In genomic region chr1:165610866-165611265, GRCh38 we compare ENCODE assay signal across 20 cellular contexts.
"Had no signal": no experiment of that assay in that cellular context is flagged by ENCODE, and none has a peak within 500 bp of the region (broad histone marks: within the 10 kb centered on the region; RNA-seq: fewer than 3 reads in every experiment).

No MANE protein-coding gene starts in this region.

- H3K27ac Mint-ChIP-seq: activated CD8-positive, alpha-beta T cell treated with anti-CD3 and anti-CD28 coated beads for 36 hours; activated naive CD8-positive, alpha-beta T cell; natural killer cell; stimulated activated naive B cell treated with anti-CD40 and anti-IgM and Interleukin-4, amounts not matched to agents 10 μg/mL and 1 μg/mL and 100 μg/mL, for 72 hours; WTC11 had no signal

- DNase-seq: activated CD4-positive, alpha-beta T cell treated with anti-CD3 and anti-CD28 coated beads for 48 hours; activated CD8-positive, alpha-beta memory T cell treated with anti-CD3 and anti-CD28 coated beads, Interleukin-2, amount 50 U/mL, for 4 hours; activated CD8-positive, alpha-beta T cell treated with anti-CD3 and anti-CD28 coated beads for 36 hours; activated gamma-delta T cell; activated T-cell treated with anti-CD3 and anti-CD28 coated beads, Interleukin-2, amount 50 U/mL, for 48 hours; amniotic stem cell; central memory CD4-positive, alpha-beta T cell; colonic mucosa; esophagus squamous epithelium; glutamatergic neuron; hypothalamus; left ventricle myocardium superior; mesenchymal stem cell; natural killer cell; stimulated activated CD4-positive, alpha-beta T cell treated with anti-CD3 and anti-CD28 coated beads, Interleukin-2, amount 100 ng/mL, for 48 hours; stimulated activated naive B cell treated with anti-CD40 and anti-IgM and Interleukin-4, amounts not matched to agents 10 μg/mL and 1 μg/mL and 100 μg/mL, for 72 hours had no signal

- H3K4me1 Mint-ChIP-seq: natural killer cell had no signal

- H3K4me3 Mint-ChIP-seq: activated CD8-positive, alpha-beta T cell treated with anti-CD3 and anti-CD28 coated beads for 36 hours; activated naive CD8-positive, alpha-beta T cell; natural killer cell; stimulated activated naive B cell treated with anti-CD40 and anti-IgM and Interleukin-4, amounts not matched to agents 10 μg/mL and 1 μg/mL and 100 μg/mL, for 72 hours; WTC11 had no signal

- H3K27me3 ChIP-seq: colonic mucosa, thyroid gland had no signal

- ATAC-seq: activated CD8-positive, alpha-beta T cell treated with anti-CD3 and anti-CD28 coated beads for 36 hours; left ventricle myocardium superior; natural killer cell; stimulated activated naive B cell treated with anti-CD40 and anti-IgM and Interleukin-4, amounts not matched to agents 10 μg/mL and 1 μg/mL and 100 μg/mL, for 72 hours; WTC11 had no signal

- H3K4me1 ChIP-seq: colonic mucosa, thyroid gland had no signal

- H3K27ac ChIP-seq: colonic mucosa, esophagus squamous epithelium, neutrophil, thyroid gland had no signal

- H3K9me3 ChIP-seq: colonic mucosa, esophagus squamous epithelium, neutrophil, thyroid gland had no signal

- H3K36me3 ChIP-seq: colonic mucosa, esophagus squamous epithelium, neutrophil, thyroid gland had no signal

- H3K9me3 Mint-ChIP-seq: natural killer cell had no signal

- H3K4me3 ChIP-seq: colonic mucosa, esophagus squamous epithelium, thyroid gland had no signal

- H3K36me3 Mint-ChIP-seq: natural killer cell had no signal
